9 cellular contexts compared by ENCODE assay signal in the genomic region with DNA sequence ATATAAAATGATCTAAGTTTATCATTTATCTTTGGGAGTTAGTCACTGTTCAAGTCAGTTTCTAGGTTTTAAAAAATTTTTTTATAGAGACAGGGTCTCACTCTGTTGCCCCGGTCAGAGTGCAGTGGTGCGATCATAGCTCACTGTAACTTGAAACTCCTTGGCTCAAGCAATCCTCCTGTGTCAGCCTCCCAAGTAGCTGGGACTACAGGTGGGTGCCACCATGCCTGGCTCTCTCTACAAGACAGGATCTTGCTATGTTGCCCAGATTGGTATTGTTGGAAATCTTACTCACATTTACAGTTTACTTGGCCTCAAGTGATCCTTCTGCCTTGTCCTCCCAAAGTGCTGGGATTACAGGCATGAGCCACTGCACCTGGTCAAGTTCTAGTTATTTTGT.
"Had no signal": no experiment of that assay in that cellular context is flagged by ENCODE, and none has a peak within 500 bp of the region (broad histone marks: within the 10 kb centered on the region; RNA-seq: fewer than 3 reads in every experiment).

No MANE protein-coding gene starts in this region.

- ATAC-seq: GM23338 had no signal

- H3K4me1 Mint-ChIP-seq: GM23338, H9 had no signal

- H2AFZ ChIP-seq: GM23338 had no signal

- H3K9me3 Mint-ChIP-seq: HFFc6 had no signal

- H3K4me2 ChIP-seq: GM23338 had no signal

- H3K4me3 Mint-ChIP-seq: GM23338, H9, HFFc6, IgD-negative memory B cell had no signal

- H3K27me3 Mint-ChIP-seq: IgD-negative memory B cell had no signal

- DNase-seq: H9, HCEC 1CT, HFFc6, KG1 had no signal

- FAIRE-seq: H1, H54, HTR-8/SVneo had no signal

- H3K4me3 ChIP-seq: GM23338 had no signal

- H3K27ac Mint-ChIP-seq: GM23338, H9, HFFc6 had no signal
